ENCODE assay signal across 14 cellular contexts in the genomic region with DNA sequence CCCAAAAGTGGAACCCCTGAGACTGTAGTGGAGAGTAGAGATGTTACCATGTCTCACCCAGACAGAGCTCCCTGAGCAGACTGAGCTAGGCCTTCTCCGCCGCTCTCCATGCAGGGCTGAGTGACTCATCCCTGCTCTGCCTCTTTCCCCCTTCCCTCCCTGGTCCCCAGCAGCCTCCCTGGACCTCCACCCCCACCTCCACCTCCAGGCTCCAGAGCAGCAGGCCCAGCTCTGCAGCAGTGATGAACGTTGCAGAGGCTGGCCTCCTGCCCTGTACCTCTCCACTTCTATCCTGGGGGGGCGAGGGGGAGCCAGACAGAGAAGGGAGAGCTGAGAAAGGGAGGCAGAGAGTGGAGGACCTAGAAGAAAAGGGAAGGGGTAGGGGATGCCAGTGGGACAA. TPM values are rescaled to one million over a fixed set of nuclear protein-coding genes. Genes with fewer than 3 reads are reported as not detected.
DNase-seq lines count a peak whose midpoint lies in the region; TF ChIP-seq lines count a peak whose summit lies in the region.
"Had no signal": no experiment of that assay in that cellular context is flagged by ENCODE, and none has a peak within 500 bp of the region (broad histone marks: within the 10 kb centered on the region; RNA-seq: fewer than 3 reads in every experiment).

No MANE protein-coding gene starts in this region.

- H3K36me3 ChIP-seq in adipocyte (ENCODE audit: control insufficient read depth, insufficient read depth, low read length, severe bottlenecking): no peaks in the 10 kb centered on the region

- H3K9ac ChIP-seq in adipocyte (ENCODE audit: low read length): no peak overlapping the region

- peaks cover 27% of the 10 kb centered on the region for H3K4me1 ChIP-seq in adipocyte (ENCODE audit: control insufficient read depth, insufficient read depth, low read length)

- no peak for TF ChIP-seq CTCF in fibroblast of villous mesenchyme (IDR thresholded peaks at IDR 0.05; ENCODE audit: insufficient read depth, low read depth, low read length)

- H3K4me3 ChIP-seq in adipocyte (ENCODE audit: low read length): no peak overlapping the region
- H3K4me3 ChIP-seq in fibroblast of villous mesenchyme (ENCODE audit: low read depth, low read length): no peak overlapping the region

- no peaks in the 10 kb centered on the region for H3K9me3 ChIP-seq in adipocyte (ENCODE audit: control insufficient read depth, low read length)

- DNase-seq in H4 (ENCODE audit: low spot score) (peak; percentile 31), adipocyte (ENCODE audit: low read depth) (peak; percentile 74), fibroblast of villous mesenchyme (ENCODE audit: low read depth) (peak; percentile 35), renal cortical epithelial cell (ENCODE audit: low read depth) (peak; percentile 37), NCI-H1092 (lab: John Stamatoyannopoulos, UW) (no peak), epidermal melanocyte (ENCODE audit: insufficient read length, low spot score) (no peak), SK-N-DZ (ENCODE audit: low spot score) (no peak), AML-193 (lab: John Stamatoyannopoulos, UW) (no peak)
- DNase-seq: activated CD4-positive, alpha-beta T cell treated with anti-CD3 and anti-CD28 coated beads, Interleukin-2, amount 50 U/mL, for 48 hours; aorta; CD4-positive, alpha-beta T cell; GF-D8; NCI-H524 treated with DMSO at 0.1 percent for 48 hours; stimulated activated CD4-positive, alpha-beta T cell treated with anti-CD3 and anti-CD28 coated beads, Interleukin-2, amount 100 ng/mL, for 48 hours had no signal

- peaks cover 4% of the 10 kb centered on the region for H3K27me3 ChIP-seq in adipocyte (replicated peaks; ENCODE audit: control insufficient read depth, insufficient read depth, low read length)

RNA-seq across cellular contexts. Expression of a gene that starts 19.3 kb away (rescaled TPM):
- 17.7 and 20.1 TPM in 2 replicates for total RNA-seq in H4 (2014; rRNA removed; shearing (Covaris generic))
- total RNA-seq in fibroblast of villous mesenchyme: 73.0 and 77.0 TPM in 2 replicates
- total RNA-seq in renal cortical epithelial cell: 72.9 and 140 TPM in 2 replicates
- polyA plus RNA-seq in SK-N-DZ (2014; cell fraction: cytosol; rRNA removed): 63.6 and 74.0 TPM in 2 replicates
- polyA plus RNA-seq in SK-N-DZ (2014; cell fraction: nucleus; rRNA removed): 135 and 164 TPM in 2 replicates

RNA-seq across cellular contexts. Expression of a gene that starts 22.3 kb away (rescaled TPM):
- total RNA-seq in H4 (2014; rRNA removed; shearing (Covaris generic)): 23.2 and 25.1 TPM in 2 replicates
- total RNA-seq in fibroblast of villous mesenchyme (22.5 and 34.5 TPM in 2 replicates), renal cortical epithelial cell (41.8 and 108 TPM in 2 replicates)
- 30.0 and 37.8 TPM in 2 replicates for polyA plus RNA-seq in SK-N-DZ (2014; cell fraction: cytosol; rRNA removed)
- polyA plus RNA-seq in SK-N-DZ (2014; cell fraction: nucleus; rRNA removed): 20.7 and 34.3 TPM in 2 replicates

RNA-seq across cellular contexts. Expression of a gene that starts 42.7 kb away (rescaled TPM):
- 0.66 and 3.4 TPM in 2 replicates for total RNA-seq in H4 (2014; rRNA removed; shearing (Covaris generic))
- total RNA-seq in fibroblast of villous mesenchyme (6.8 and 11.2 TPM in 2 replicates), renal cortical epithelial cell (15.3 and 16.1 TPM in 2 replicates)
- polyA plus RNA-seq in SK-N-DZ (2014; cell fraction: cytosol; rRNA removed): 21.2 TPM in 2 replicates
- polyA plus RNA-seq in SK-N-DZ (2014; cell fraction: nucleus; rRNA removed): 161 and 209 TPM in 2 replicates

Comparison
In these comparisons a context has a peak if more than half of its experiments do, and no peak if none do; other contexts are left out.
1. DNase-seq: peak in H4 (single experiment), adipocyte (single experiment), fibroblast of villous mesenchyme (single experiment) and renal cortical epithelial cell (single experiment); none in NCI-H1092 (single experiment), epidermal melanocyte (single experiment), SK-N-DZ (single experiment) and AML-193 (0 of 2).